ENCODE assay signal across 17 cellular contexts in genomic region chr6:41275489-41275888, GRCh38. TPM values are rescaled to one million over a fixed set of nuclear protein-coding genes. Genes with fewer than 3 reads are reported as not detected.
DNase-seq lines count a peak whose midpoint lies in the region; ATAC-seq, FAIRE-seq and TF ChIP-seq lines count a peak whose summit lies in the region.
"Had no signal": no experiment of that assay in that cellular context is flagged by ENCODE, and none has a peak within 500 bp of the region (broad histone marks: within the 10 kb centered on the region; RNA-seq: fewer than 3 reads in every experiment).

No MANE protein-coding gene starts in this region.

- no peak overlapping the region for H3K4me3 Mint-ChIP-seq in effector memory CD8-positive, alpha-beta T cell
- H3K4me3 Mint-ChIP-seq: CD4-positive, CD25-positive, alpha-beta regulatory T cell; H9; IgD-negative memory B cell had no signal

- H3K9ac ChIP-seq in GM12878 (ENCODE audit: control insufficient read depth, insufficient read depth, low read length), result no peak overlapping the region

- no peak overlapping the region for H3K27ac ChIP-seq in GM12878 (ENCODE audit: control insufficient read depth, insufficient read depth)
- H3K27ac ChIP-seq: A549 had no signal

- H4K20me1 ChIP-seq in GM12878 (ENCODE audit: control insufficient read depth, insufficient read depth), result no peaks in the 10 kb centered on the region

- no TSS peak for BruUV-seq in GM12878 (replicated peaks; lab: Mats Ljungman, UMichigan)

- peaks cover 0 to 25% of the 10 kb centered on the region in 2 donors for H3K27me3 Mint-ChIP-seq in effector memory CD8-positive, alpha-beta T cell
- H3K27me3 Mint-ChIP-seq: IgD-negative memory B cell had no signal

- TF ChIP-seq CTCF in GM10266 (IDR thresholded peaks at IDR 0.05; ENCODE audit: control insufficient read depth, insufficient read depth, low read depth, missing control alignments) (no peak), GM12878 (IDR thresholded peaks at IDR 0.05 in 2 of 3, conservative IDR thresholded peaks at IDR 0.05 in 1 of 3; ENCODE audit: control insufficient read depth in 2 of 3, extremely low read depth in 1 of 3, insufficient read depth in 1 of 3, low read depth in 3 of 3, low read length in 3 of 3) (no peak)

- no peak for TF ChIP-seq EP300 in GM12878 (IDR thresholded peaks at IDR 0.05; ENCODE audit: borderline replicate concordance in 1 of 2, control insufficient read depth in 1 of 2, low read depth in 2 of 2, low read length in 2 of 2)

- POLR2A ChIA-PET in GM12878 (lab: Charles Lee), result no interaction called here

- CTCF ChIA-PET in GM12878 (lab: Yijun Ruan, JAX), result interaction anchor here (1.6 to 6.7 kb wide), 2 partner anchors 31 to 45 kb away, joined by 6 to 68 read pairs; no protein-coding TSS in a partner anchor

- no peak for FAIRE-seq in GM12878 (lab: Jason Lieb, UNC)
- FAIRE-seq: A549 had no signal

- H3K36me3 Mint-ChIP-seq in effector memory CD8-positive, alpha-beta T cell (ENCODE audit: insufficient read depth), result no peaks in the 10 kb centered on the region
- H3K36me3 Mint-ChIP-seq: CD4-positive, CD25-positive, alpha-beta regulatory T cell; IgD-negative memory B cell had no signal

- no peaks in the 10 kb centered on the region for H3K9me3 Mint-ChIP-seq in effector memory CD8-positive, alpha-beta T cell
- H3K9me3 Mint-ChIP-seq: H9, IgD-negative memory B cell had no signal

- ATAC-seq in GM12878, result no peak
- no peak for ATAC-seq in effector memory CD8-positive, alpha-beta T cell (replicated peaks)
- ATAC-seq: A549 had no signal

- H3K79me2 ChIP-seq in GM12878 (ENCODE audit: control insufficient read depth, insufficient read depth, low read length), result no peaks in the 10 kb centered on the region

- no peak for TF ChIP-seq RAD21 in GM12878 (IDR thresholded peaks at IDR 0.05; ENCODE audit: insufficient read depth, low read depth, low read length)

- DNase-seq in GM10266 (ENCODE audit: extremely low spot score) (peak; percentile 1), MV-4-11 (lab: John Stamatoyannopoulos, UW) (peak; percentile 22), GM12878 (ENCODE audit: low read depth, low spot score) (no peak), DMS 273 treated with DMSO at 0.1 percent for 48 hours (lab: John Stamatoyannopoulos, UW) (no peak), DMS153 treated with DMSO at 0.1 percent for 48 hours (lab: John Stamatoyannopoulos, UW; ENCODE audit: unreplicated experiment) (no peak), LoVo (ENCODE audit: low spot score) (no peak)
- no peak for DNase-seq in effector memory CD8-positive, alpha-beta T cell
- DNase-seq: CD4-positive, CD25-positive, alpha-beta regulatory T cell; DMS79; GOT3; H9 had no signal

- SMC1A ChIA-PET in GM12878 (lab: Charles Lee; ENCODE audit: uncharacterized antibody, unreplicated experiment), result interaction anchor here (1.0 to 1.5 kb wide), 2 partner anchors 31 to 40 kb away, joined by 3 to 5 read pairs; no protein-coding TSS in a partner anchor

- intact Hi-C loops in GM12878 (cut with micrococcal nuclease; ENCODE audit: unreplicated experiment), result loop anchor here (5.0 kb wide), 1 partner anchor 42 kb away; no protein-coding TSS in a partner anchor

- in situ Hi-C loops in GM12878 (cut with MboI), result no loop called here

- H3K9me3 ChIP-seq in GM12878 (replicated peaks; ENCODE audit: control insufficient read depth, insufficient read depth, low read length), result no peaks in the 10 kb centered on the region
- H3K9me3 ChIP-seq: A549 had no signal

- no peak for TF ChIP-seq POLR2A in GM12878 (IDR thresholded peaks at IDR 0.05; ENCODE audit: low read depth, low read length)

- peaks cover 9 to 18% of the 10 kb centered on the region in 2 donors for H3K4me1 Mint-ChIP-seq in effector memory CD8-positive, alpha-beta T cell (ENCODE audit: low read depth in 2 of 2)

- no peaks in the 10 kb centered on the region for H3K36me3 ChIP-seq in GM12878 (ENCODE audit: control insufficient read depth in 2 of 2, insufficient read depth in 2 of 2, low read length in 1 of 2)

- no peak overlapping the region for H2AFZ ChIP-seq in GM12878 (ENCODE audit: control insufficient read depth, low read depth, low read length)

- H3K4me1 ChIP-seq in GM12878 (ENCODE audit: control insufficient read depth, insufficient read depth, low read length), result no peaks in the 10 kb centered on the region
- H3K4me1 ChIP-seq: A549 had no signal

- no peaks in the 10 kb centered on the region; a peak in 1 of 4 replicates for H3K27me3 ChIP-seq in GM12878 (replicated peaks in 1 of 2; ENCODE audit: control insufficient read depth in 2 of 2, insufficient read depth in 2 of 2, low read length in 1 of 2)

- no peak overlapping the region for H3K27ac Mint-ChIP-seq in effector memory CD8-positive, alpha-beta T cell
- H3K27ac Mint-ChIP-seq: CD4-positive, CD25-positive, alpha-beta regulatory T cell; H9; IgD-negative memory B cell had no signal

- 21% methylated on average over 4 of the region's 4 CpGs for WGBS in GM12878 (ENCODE audit: insufficient coverage, insufficient replicate concordance, low lambda C conversion rate, missing lambda C conversion rate)

- no peak overlapping the region for H3K4me3 ChIP-seq in GM12878
- H3K4me3 ChIP-seq: A549 had no signal

- no peak overlapping the region for H3K4me2 ChIP-seq in GM12878 (ENCODE audit: control insufficient read depth, insufficient read depth)
- H3K4me2 ChIP-seq: A549 had no signal

- RAD21 ChIA-PET in GM12878 (lab: Charles Lee; ENCODE audit: unreplicated experiment), result no interaction called here

TF ChIP-seq in GM12878, 131 proteins besides CTCF, POLR2A, EP300 and RAD21 (continues in another document):
- no peak for TF ChIP-seq TCF12 (IDR thresholded peaks at IDR 0.05; ENCODE audit: low read depth, low read length)
- peak; percentile 84 for TF ChIP-seq SPI1 (IDR thresholded peaks at IDR 0.05; ENCODE audit: borderline replicate concordance, insufficient read depth, low read depth, low read length)

RNA-seq across cellular contexts. Expression of gene TREM1, which starts 11.0 kb away (rescaled TPM):
- total RNA-seq in GM12878 (2013; cell fraction: nucleolus; rRNA removed), result 9.0 and 10.7 TPM in 2 replicates
- total RNA-seq in GM12878 (2014; rRNA removed) (not detected in 2 replicates), GM12878 (2014; rRNA removed; fragmentation: Illumina TruSeq; extraction: Trizol) (0.09 and 0.23 TPM in 2 replicates), GM12878 (2021) (0.44 and 0.77 TPM in 2 replicates)
- 1.00 TPM for polyA plus RNA-seq in GM12878 (2011; ENCODE audit: low read depth)
- polyA plus RNA-seq in GM12878 (2011; rRNA removed) (1.6 and 2.6 TPM in 2 replicates), GM12878 (2014; fragmentation: Illumina TruSeq; extraction: Trizol) (0.35 TPM in 1 of 2 replicates, not detected in the other), GM12878 (2014; fragmentation: Nextera tagmentation; extraction: Ambion mirVana) (under 1 TPM; 0.11 to 0.69 TPM), GM12878 (2014; rRNA removed) (0.19 and 0.20 TPM in 2 replicates), GM12878 (2016; fragmentation: Nextera tagmentation; extraction: Ambion mirVana) (under 1 TPM in 1 of 2 experiments, not detected in 1; 0.12 TPM)
- 2.5 and 3.0 TPM in 2 replicates for polyA plus RNA-seq in GM12878 (2011; cell fraction: cytosol; rRNA removed)
- 1.1 and 1.4 TPM in 2 replicates for polyA plus RNA-seq in GM12878 (2011; cell fraction: nucleus; rRNA removed)
- polyA plus RNA-seq in GM12878 (2012), result 0.51 and 0.74 TPM in 2 replicates
- polyA minus RNA-seq in GM12878 (2011; rRNA and poly(A)+ RNA removed), result 1.6 and 2.6 TPM in 2 replicates
- not detected in 2 replicates for polyA minus RNA-seq in GM12878 (2011; cell fraction: cytosol; rRNA and poly(A)+ RNA removed)
- 0.77 and 0.85 TPM in 2 replicates for polyA minus RNA-seq in GM12878 (2011; cell fraction: nucleus; rRNA and poly(A)+ RNA removed)
- total RNA-seq: CD4-positive, CD25-positive, alpha-beta regulatory T cell; G401; H9 had no signal
- polyA plus RNA-seq: A549, AG04450 had no signal

RNA-seq across cellular contexts. Expression of gene TREML4, which starts 47.3 kb away (rescaled TPM):
- 0.15 TPM in 1 of 2 replicates, not detected in the other for total RNA-seq in GM12878 (2013; cell fraction: nucleolus; rRNA removed)
- total RNA-seq in GM12878 (2014; rRNA removed) (not detected in 2 replicates), GM12878 (2014; rRNA removed; fragmentation: Illumina TruSeq; extraction: Trizol) (not detected in 2 replicates), GM12878 (2021) (not detected in 2 replicates)
- polyA plus RNA-seq in GM12878 (2011; ENCODE audit: low read depth), result not detected
- polyA plus RNA-seq in GM12878 (2011; rRNA removed) (0.03 TPM in 1 of 2 replicates, not detected in the other), GM12878 (2014; fragmentation: Illumina TruSeq; extraction: Trizol) (not detected in 2 replicates), GM12878 (2014; fragmentation: Nextera tagmentation; extraction: Ambion mirVana) (not detected), GM12878 (2014; rRNA removed) (not detected in 2 replicates), GM12878 (2016; fragmentation: Nextera tagmentation; extraction: Ambion mirVana) (not detected)
- polyA plus RNA-seq in GM12878 (2011; cell fraction: cytosol; rRNA removed), result not detected in 2 replicates
- not detected in 2 replicates for polyA plus RNA-seq in GM12878 (2011; cell fraction: nucleus; rRNA removed)
- polyA plus RNA-seq in GM12878 (2012), result not detected in 2 replicates
- not detected in 2 replicates for polyA minus RNA-seq in GM12878 (2011; rRNA and poly(A)+ RNA removed)
- not detected in 2 replicates for polyA minus RNA-seq in GM12878 (2011; cell fraction: cytosol; rRNA and poly(A)+ RNA removed)
- polyA minus RNA-seq in GM12878 (2011; cell fraction: nucleus; rRNA and poly(A)+ RNA removed), result not detected in 2 replicates
- total RNA-seq: CD4-positive, CD25-positive, alpha-beta regulatory T cell; G401; H9; HT-29 had no signal
- polyA plus RNA-seq: A549; AG04450; BJ; CD4-positive, CD25-positive, alpha-beta regulatory T cell had no signal

RNA-seq across cellular contexts. Expression of gene NCR2, which starts 59.9 kb away (rescaled TPM):
- 1.2 and 2.0 TPM in 2 replicates for total RNA-seq in GM12878 (2013; cell fraction: nucleolus; rRNA removed)
- total RNA-seq in GM12878 (2014; rRNA removed) (not detected in 2 replicates), GM12878 (2014; rRNA removed; fragmentation: Illumina TruSeq; extraction: Trizol) (not detected in 2 replicates), GM12878 (2021) (not detected in 2 replicates)
- 0.42 TPM for polyA plus RNA-seq in GM12878 (2011; ENCODE audit: low read depth)
- polyA plus RNA-seq in GM12878 (2011; rRNA removed) (0.22 and 0.53 TPM in 2 replicates), GM12878 (2014; fragmentation: Illumina TruSeq; extraction: Trizol) (not detected in 2 replicates), GM12878 (2014; fragmentation: Nextera tagmentation; extraction: Ambion mirVana) (not detected), GM12878 (2014; rRNA removed) (0.09 TPM in 1 of 2 replicates, not detected in the other), GM12878 (2016; fragmentation: Nextera tagmentation; extraction: Ambion mirVana) (under 1 TPM in 1 of 2 experiments, not detected in 1; 0.21 TPM)
- 1.1 and 1.6 TPM in 2 replicates for polyA plus RNA-seq in GM12878 (2011; cell fraction: cytosol; rRNA removed)
- 0.35 and 0.42 TPM in 2 replicates for polyA plus RNA-seq in GM12878 (2011; cell fraction: nucleus; rRNA removed)
- 0.20 and 1.2 TPM in 2 replicates for polyA plus RNA-seq in GM12878 (2012)
- 0.51 and 1.1 TPM in 2 replicates for polyA minus RNA-seq in GM12878 (2011; rRNA and poly(A)+ RNA removed)
- not detected in 2 replicates for polyA minus RNA-seq in GM12878 (2011; cell fraction: cytosol; rRNA and poly(A)+ RNA removed)
- 0.48 and 0.77 TPM in 2 replicates for polyA minus RNA-seq in GM12878 (2011; cell fraction: nucleus; rRNA and poly(A)+ RNA removed)
- total RNA-seq: CD4-positive, CD25-positive, alpha-beta regulatory T cell; G401; H9; HT-29 had no signal
- polyA plus RNA-seq: A549; AG04450; BJ; CD4-positive, CD25-positive, alpha-beta regulatory T cell; IgD-negative memory B cell had no signal

Comparison
In these comparisons a context has a peak if more than half of its experiments do, and no peak if none do; other contexts are left out.
1. DNase-seq: peak in GM10266 (single experiment) and MV-4-11 (single experiment); none in GM12878 (single experiment), DMS 273 treated with DMSO at 0.1 percent for 48 hours (single experiment), effector memory CD8-positive, alpha-beta T cell (0 of 3), DMS153 treated with DMSO at 0.1 percent for 48 hours (single experiment) and LoVo (single experiment).